Comparison of ENCODE assay signal across 9 cellular contexts in genomic region chr3:122562923-122563716, GRCh38. TPM values are rescaled to one million over a fixed set of nuclear protein-coding genes. Genes with fewer than 3 reads are reported as not detected.
DNase-seq lines count a peak whose midpoint lies in the region; ATAC-seq and TF ChIP-seq lines count a peak whose summit lies in the region.
"Had no signal": no experiment of that assay in that cellular context is flagged by ENCODE, and none has a peak within 500 bp of the region (broad histone marks: within the 10 kb centered on the region; RNA-seq: fewer than 3 reads in every experiment).

No MANE protein-coding gene starts in this region.

- H3K4me3 ChIP-seq in A673 (ENCODE audit: low read depth, low read length, poor library complexity, severe bottlenecking) (peak overlapping the region; percentile 63), cardiac fibroblast (replicated peaks in 1 of 2; ENCODE audit: low read depth in 2 of 2, low read length in 2 of 2) (peak overlapping the region; percentile 69 to 88), muscle layer of duodenum (ENCODE audit: low read depth in 1 of 2, low read length in 2 of 2) (peak overlapping the region; percentile 78 to 98), mucosa of descending colon (no peak overlapping the region)

- POLR2A ChIA-PET in A673 (lab: Charles Lee; ENCODE audit: low non-redundant PET) = interaction anchor here (0.6 kb wide), 1 partner anchor 205 kb away, joined by 4 read pairs; no protein-coding TSS in a partner anchor

- ATAC-seq in HG03159 (IDR thresholded peaks at IDR 0.05; ENCODE audit: unreplicated experiment) = peak; percentile 3
- no peak for ATAC-seq in omental fat pad (ENCODE audit: low FRiP score)
- ATAC-seq in GM18873 (IDR thresholded peaks at IDR 0.05; ENCODE audit: low FRiP score, unreplicated experiment) = no peak
- no peak for ATAC-seq in mucosa of descending colon

- H3K27ac ChIP-seq in A673 (ENCODE audit: low read depth, low read length, poor library complexity, severe bottlenecking) (peak overlapping the region; percentile 83), muscle layer of duodenum (ENCODE audit: low read length) (peak overlapping the region; percentile 98)

- H3K36me3 ChIP-seq in A673 (ENCODE audit: insufficient read depth, low read length, poor library complexity, severe bottlenecking) (no peaks in the 10 kb centered on the region), muscle layer of duodenum (ENCODE audit: control insufficient read depth in 1 of 2, insufficient read depth in 2 of 2, low read length in 2 of 2) (peaks cover 26 to 32% of the 10 kb centered on the region in 2 donors), mucosa of descending colon (ENCODE audit: low read depth) (no peaks in the 10 kb centered on the region)

- intact Hi-C loops in A673 (cut with micrococcal nuclease; ENCODE audit: unreplicated experiment) (loop anchor here (5.0 to 10.0 kb wide), 2 partner anchors 98 to 464 kb away; partner anchors contain the start of gene SEMA5B), mucosa of descending colon (cut with DNase I, micrococcal nuclease) (loop anchor here (5.0 kb wide), 2 partner anchors 114 to 119 kb away; partner anchors contain the start of gene PARP14 (in 1 of the 2))

- TF ChIP-seq CTCF in A673 (conservative IDR thresholded peaks at IDR 0.05; ENCODE audit: low read depth, low read length) = no peak
- TF ChIP-seq CTCF in cardiac fibroblast (IDR thresholded peaks at IDR 0.05; ENCODE audit: low read depth, low read length) = no peak
- TF ChIP-seq CTCF in omental fat pad (IDR thresholded peaks at IDR 0.05) = no peak
- no peak for TF ChIP-seq CTCF in mucosa of descending colon (IDR thresholded peaks at IDR 0.05)

- peaks cover 18% of the 10 kb centered on the region for H3K4me1 ChIP-seq in A673 (ENCODE audit: insufficient read depth, low read length, poor library complexity, severe bottlenecking)
- H3K4me1 ChIP-seq in muscle layer of duodenum (ENCODE audit: control insufficient read depth in 1 of 2, insufficient read depth in 2 of 2, low read length in 2 of 2) = peaks cover 5 to 33% of the 10 kb centered on the region in 2 donors
- H3K4me1 ChIP-seq in mucosa of descending colon (ENCODE audit: low read depth) = peaks cover 13% of the 10 kb centered on the region

- H3K9me3 ChIP-seq in A673 (ENCODE audit: low read depth, low read length, poor library complexity, severe bottlenecking) (no peaks in the 10 kb centered on the region), muscle layer of duodenum (ENCODE audit: control insufficient read depth in 1 of 2, low read length in 2 of 2) (no peaks in the 10 kb centered on the region), mucosa of descending colon (no peaks in the 10 kb centered on the region)

- H3K27me3 ChIP-seq in A673 (replicated peaks; ENCODE audit: insufficient read depth, low read depth, low read length, poor library complexity) (no peaks in the 10 kb centered on the region), muscle layer of duodenum (ENCODE audit: low read depth, low read length) (no peaks in the 10 kb centered on the region)

- CTCF ChIA-PET in A673 (lab: Charles Lee) = no interaction called here

- BruUV-seq in A673 (replicated peaks; lab: Mats Ljungman, UMichigan) = TSS peak; percentile 67

- no peak for DNase-seq in A673 (ENCODE audit: low spot score)
- no peak for DNase-seq in cardiac fibroblast (ENCODE audit: low read depth in 2 of 2)
- no peak for DNase-seq in omental fat pad (ENCODE audit: low spot score)
- DNase-seq in NCI-H146 (lab: John Stamatoyannopoulos, UW) = no peak
- no peak for DNase-seq in mucosa of descending colon
- DNase-seq: NCI-H446 treated with DMSO at 0.1 percent for 48 hours had no signal

RNA-seq across cellular contexts. Expression of gene PARP9, which starts 1.0 kb away (rescaled TPM):
- total RNA-seq in A673 (2021) (10.6 and 10.8 TPM in 2 replicates), omental fat pad (10 to 100 TPM; 19.0 to 84.0 (median 26.1) TPM), mucosa of descending colon (10 to 100 TPM; 32.2 to 51.1 (median 44.7) TPM)

RNA-seq across cellular contexts. Expression of gene DTX3L, which starts 1.0 kb away (rescaled TPM):
- total RNA-seq in A673 (2021) = 16.6 and 18.9 TPM in 2 replicates
- 10 to 100 TPM; 24.0 to 60.2 (median 38.0) TPM for total RNA-seq in omental fat pad
- total RNA-seq in mucosa of descending colon = 10 to 100 TPM; 56.0 to 68.3 (median 59.9) TPM

RNA-seq across cellular contexts. Expression of gene PARP15, which starts 14.3 kb away (rescaled TPM):
- total RNA-seq in A673 (2021) (not detected in 2 replicates), omental fat pad (1 to 10 TPM; 3.3 to 6.8 (median 4.2) TPM), mucosa of descending colon (1 to 10 TPM; 1.2 to 2.0 (median 1.4) TPM)

RNA-seq across cellular contexts. Expression of gene KPNA1, which starts 48.4 kb away (rescaled TPM):
- total RNA-seq in A673 (2021) (99.0 and 110 TPM in 2 replicates), omental fat pad (10 to 100 TPM; 31.1 to 60.8 (median 46.7) TPM), mucosa of descending colon (10 to 100 TPM; 43.3 to 80.2 (median 48.8) TPM)
